10 cellular contexts compared by ENCODE assay signal in the genomic region with DNA sequence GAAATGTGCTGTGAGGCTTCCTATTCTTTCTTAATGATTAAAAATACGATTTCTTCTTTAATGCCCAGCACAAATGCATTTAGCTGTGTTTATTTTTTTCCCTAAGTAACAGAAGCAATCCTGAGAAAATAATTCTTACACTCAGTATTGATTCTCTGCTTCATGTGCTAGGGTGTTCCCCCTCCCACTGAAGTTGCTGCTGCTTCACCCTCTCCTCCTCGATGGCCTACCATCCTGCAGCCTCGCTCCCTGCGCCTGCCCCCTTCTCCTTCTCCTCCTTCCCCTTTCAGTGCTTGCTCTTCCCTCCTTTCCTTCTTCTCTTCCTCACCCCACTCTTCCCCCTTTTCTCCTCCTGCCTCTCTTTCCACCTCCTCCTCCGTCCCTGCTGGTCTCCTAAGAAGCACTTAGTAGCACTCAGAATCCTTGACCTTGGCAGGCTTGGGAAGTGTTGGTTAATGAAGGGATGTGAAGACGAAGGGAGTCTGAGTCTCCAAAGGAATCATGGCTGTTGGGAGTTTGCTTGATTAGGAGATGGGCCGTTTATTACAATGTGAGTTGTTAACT.
DNase-seq lines count a peak whose midpoint lies in the region; ATAC-seq lines count a peak whose summit lies in the region.
"Had no signal": no experiment of that assay in that cellular context is flagged by ENCODE, and none has a peak within 500 bp of the region (broad histone marks: within the 10 kb centered on the region; RNA-seq: fewer than 3 reads in every experiment).

No MANE protein-coding gene starts in this region.

- H3K9me3 ChIP-seq in BLaER1 treated with 17β-estradiol and CSF1 and Interleukin-3, amounts not matched to agents 10 nM and 100 nM (replicated peaks in 1 of 11): peaks cover 0 to 21% (median 5%) of the 10 kb centered on the region in 11 experiments; a peak in 18 of 22 replicates
- H3K9me3 ChIP-seq in HUES48 (ENCODE audit: control insufficient read depth, insufficient read depth, low read length): no peaks in the 10 kb centered on the region

- intact Hi-C loops in left ventricle myocardium superior (cut with micrococcal nuclease): no loop called here

- H3K4me2 ChIP-seq in BLaER1 treated with 17β-estradiol and CSF1 and Interleukin-3, amounts not matched to agents 10 nM and 100 nM: peak overlapping the region; percentile 26 to 82 (median 70)

- H3K36me3 ChIP-seq in BLaER1 treated with 17β-estradiol and CSF1 and Interleukin-3, amounts not matched to agents 10 nM and 100 nM: peaks cover 0 to 25% (median 16%) of the 10 kb centered on the region in 11 experiments; a peak in 14 of 22 replicates
- H3K36me3 ChIP-seq in HUES48 (ENCODE audit: control insufficient read depth, insufficient read depth, low read length): no peaks in the 10 kb centered on the region

- H3K4me3 ChIP-seq in BLaER1 treated with 17β-estradiol and CSF1 and Interleukin-3, amounts not matched to agents 10 nM and 100 nM: no peak overlapping the region
- H3K4me3 ChIP-seq in HUES48 (ENCODE audit: low read depth, low read length): no peak overlapping the region

- peak overlapping the region; percentile 70 for H3K4me3 Mint-ChIP-seq in activated naive CD8-positive, alpha-beta T cell treated with anti-CD3 and anti-CD28 coated beads, Interleukin-2, amount 50 U/mL, for 24 hours
- peak overlapping the region; percentile 30 to 76 (median 65) for H3K4me3 Mint-ChIP-seq in naive B cell

- peak overlapping the region; percentile 78 for H3K27ac Mint-ChIP-seq in activated naive CD8-positive, alpha-beta T cell treated with anti-CD3 and anti-CD28 coated beads, Interleukin-2, amount 50 U/mL, for 24 hours
- H3K27ac Mint-ChIP-seq in naive B cell: peak overlapping the region in 2 of 6 donors; percentile 31 to 50

- no peak for DNase-seq in activated naive CD8-positive, alpha-beta T cell treated with anti-CD3 and anti-CD28 coated beads, Interleukin-2, amount 50 U/mL, for 24 hours
- DNase-seq in naive B cell (no peak), DMS153 (lab: John Stamatoyannopoulos, UW) (no peak), left ventricle myocardium superior (no peak), germinal center (ENCODE audit: low spot score) (no peak)
- no peak for DNase-seq in activated effector memory CD4-positive, alpha-beta T cell treated with anti-CD3 and anti-CD28 coated beads, Interleukin-2, amount 50 U/mL, for 16 hours

- ATAC-seq in activated naive CD8-positive, alpha-beta T cell treated with anti-CD3 and anti-CD28 coated beads, Interleukin-2, amount 50 U/mL, for 24 hours: peak; percentile 54
- no peak for ATAC-seq in naive B cell (ENCODE audit: low read depth in 2 of 2)
- ATAC-seq in left ventricle myocardium superior: no peak
- ATAC-seq: left lobe of liver had no signal

- H3K27me3 ChIP-seq in BLaER1 treated with 17β-estradiol and CSF1 and Interleukin-3, amounts not matched to agents 10 nM and 100 nM: no peaks in the 10 kb centered on the region
- H3K27me3 ChIP-seq in HUES48 (ENCODE audit: control insufficient read depth, insufficient read depth, low read length): no peaks in the 10 kb centered on the region

- peaks cover 16% of the 10 kb centered on the region for H3K36me3 Mint-ChIP-seq in activated naive CD8-positive, alpha-beta T cell treated with anti-CD3 and anti-CD28 coated beads, Interleukin-2, amount 50 U/mL, for 24 hours (ENCODE audit: low read depth)
- no peaks in the 10 kb centered on the region for H3K36me3 Mint-ChIP-seq in naive B cell

- H3K27ac ChIP-seq in BLaER1 treated with 17β-estradiol and CSF1 and Interleukin-3, amounts not matched to agents 10 nM and 100 nM: no peak overlapping the region
- no peak overlapping the region for H3K27ac ChIP-seq in HUES48 (ENCODE audit: low read depth, low read length)

- H3K27me3 Mint-ChIP-seq in activated naive CD8-positive, alpha-beta T cell treated with anti-CD3 and anti-CD28 coated beads, Interleukin-2, amount 50 U/mL, for 24 hours: no peaks in the 10 kb centered on the region
- H3K27me3 Mint-ChIP-seq in naive B cell: no peaks in the 10 kb centered on the region
- H3K27me3 Mint-ChIP-seq: IgD-negative memory B cell had no signal

- H3K9me3 Mint-ChIP-seq in activated naive CD8-positive, alpha-beta T cell treated with anti-CD3 and anti-CD28 coated beads, Interleukin-2, amount 50 U/mL, for 24 hours: no peaks in the 10 kb centered on the region
- H3K9me3 Mint-ChIP-seq in naive B cell: peaks cover 0 to 3% (median 0%) of the 10 kb centered on the region in 7 donors
- H3K9me3 Mint-ChIP-seq: IgD-negative memory B cell had no signal

- H3K4me1 ChIP-seq in BLaER1 treated with 17β-estradiol and CSF1 and Interleukin-3, amounts not matched to agents 10 nM and 100 nM: peaks cover 19 to 53% (median 41%) of the 10 kb centered on the region in 10 experiments
- peaks cover 27% of the 10 kb centered on the region for H3K4me1 ChIP-seq in HUES48 (ENCODE audit: control insufficient read depth, insufficient read depth, low read length)

- no peak overlapping the region for H3K9ac ChIP-seq in BLaER1 treated with 17β-estradiol and CSF1 and Interleukin-3, amounts not matched to agents 10 nM and 100 nM
- H3K9ac ChIP-seq in HUES48 (ENCODE audit: low read depth, low read length): 0 out of 2 replicates have a peak overlapping the region, but pooled peaks have one; percentile 21

- peaks cover 67% of the 10 kb centered on the region for H3K4me1 Mint-ChIP-seq in activated naive CD8-positive, alpha-beta T cell treated with anti-CD3 and anti-CD28 coated beads, Interleukin-2, amount 50 U/mL, for 24 hours
- peaks cover 49 to 65% (median 62%) of the 10 kb centered on the region in 3 donors for H3K4me1 Mint-ChIP-seq in naive B cell

- peaks cover 74 to 100% (median 86%) of the 10 kb centered on the region in 11 experiments for H4K20me1 ChIP-seq in BLaER1 treated with 17β-estradiol and CSF1 and Interleukin-3, amounts not matched to agents 10 nM and 100 nM
